ENCODE assay signal across 8 cellular contexts in genomic region chr18:70290482-70291294, GRCh38. TPM values are rescaled to one million over a fixed set of nuclear protein-coding genes. Genes with fewer than 3 reads are reported as not detected.
DNase-seq lines count a peak whose midpoint lies in the region; ATAC-seq and TF ChIP-seq lines count a peak whose summit lies in the region.

No MANE protein-coding gene starts in this region.

- no peak overlapping the region for H3K14ac ChIP-seq in mesenchymal stem cell (ENCODE audit: low read length in 2 of 2)

- no peak overlapping the region for H3K23ac ChIP-seq in mesenchymal stem cell (ENCODE audit: low read length in 2 of 2)

- H3K4me1 ChIP-seq in left ventricle myocardium inferior (peaks cover 80% of the 10 kb centered on the region), mesenchymal stem cell (ENCODE audit: control insufficient read depth, insufficient read depth, low read depth, low read length) (peaks cover 7% of the 10 kb centered on the region), upper lobe of left lung (peaks cover 19 to 45% (median 34%) of the 10 kb centered on the region in 4 donors)

- H3K4me2 ChIP-seq in mesenchymal stem cell (ENCODE audit: low read length, poor library complexity, severe bottlenecking) = peak overlapping the region; percentile 39

- no peak overlapping the region for H2BK120ac ChIP-seq in mesenchymal stem cell (ENCODE audit: low read depth, low read length)

- H3K27ac Mint-ChIP-seq in brain = peak overlapping the region in 4 of 5 experiments; percentile 66 to 99 (median 82)

- TF ChIP-seq EP300 in upper lobe of left lung (IDR thresholded peaks at IDR 0.05) = no peak

- TF ChIP-seq POLR2A in upper lobe of left lung (IDR thresholded peaks at IDR 0.05) = no peak

- H3K18ac ChIP-seq in mesenchymal stem cell (ENCODE audit: low read depth in 1 of 2, low read length in 2 of 2) = no peak overlapping the region

- no peak for ATAC-seq in left ventricle myocardium superior
- no peak for ATAC-seq in upper lobe of left lung (ENCODE audit: low FRiP score in 2 of 2)
- ATAC-seq in HG03521 (IDR thresholded peaks at IDR 0.05; ENCODE audit: unreplicated experiment) = no peak
- no peak for ATAC-seq in HG03432 (IDR thresholded peaks at IDR 0.05; ENCODE audit: unreplicated experiment)

- no peak for DNase-seq in left ventricle myocardium inferior
- no peak for DNase-seq in left ventricle myocardium superior
- DNase-seq in mesenchymal stem cell = no peak
- no peak for DNase-seq in upper lobe of left lung
- no peak for DNase-seq in NCI-H1092 treated with DMSO at 0.1 percent for 48 hours (lab: John Stamatoyannopoulos, UW)

- H3K27me3 ChIP-seq in left ventricle myocardium inferior (ENCODE audit: low read depth) (no peaks in the 10 kb centered on the region), mesenchymal stem cell (ENCODE audit: control insufficient read depth in 1 of 2, insufficient read depth in 1 of 2, low read length in 2 of 2) (no peaks in the 10 kb centered on the region), upper lobe of left lung (no peaks in the 10 kb centered on the region)

- H2BK12ac ChIP-seq in mesenchymal stem cell (ENCODE audit: low read length in 2 of 2) = no peak overlapping the region

- no peaks in the 10 kb centered on the region for H3K36me3 ChIP-seq in left ventricle myocardium inferior
- peaks cover 0 to 9% of the 10 kb centered on the region in 2 experiments for H3K36me3 ChIP-seq in mesenchymal stem cell (ENCODE audit: control insufficient read depth in 1 of 2, insufficient read depth in 2 of 2, low read depth in 1 of 2, low read length in 2 of 2)
- H3K36me3 ChIP-seq in upper lobe of left lung = no peaks in the 10 kb centered on the region

- no peak for TF ChIP-seq CTCF in left ventricle myocardium inferior (IDR thresholded peaks at IDR 0.05; ENCODE audit: borderline replicate concordance)
- TF ChIP-seq CTCF in brain (conservative IDR thresholded peaks at IDR 0.05) = no peak
- TF ChIP-seq CTCF in upper lobe of left lung (IDR thresholded peaks at IDR 0.05) = no peak

- no peak overlapping the region for H2BK5ac ChIP-seq in mesenchymal stem cell (ENCODE audit: low read depth, low read length, poor library complexity, severe bottlenecking)

- H3K4me1 Mint-ChIP-seq in brain = peaks cover 68% of the 10 kb centered on the region

- H3K79me1 ChIP-seq in mesenchymal stem cell (replicated peaks; ENCODE audit: low read length, poor library complexity, severe bottlenecking) = no peaks in the 10 kb centered on the region

- peaks cover 3% of the 10 kb centered on the region for H3K27me3 Mint-ChIP-seq in brain

- peak overlapping the region; percentile 95 to 100 (median 98) for H3K4me3 Mint-ChIP-seq in brain

- intact Hi-C loops in left ventricle myocardium inferior (cut with micrococcal nuclease) = no loop called here
- intact Hi-C loops in left ventricle myocardium superior (cut with micrococcal nuclease) = no loop called here

- H3K36me3 Mint-ChIP-seq in brain = peaks cover 13% of the 10 kb centered on the region

- H3K27ac ChIP-seq in left ventricle myocardium inferior (replicated peaks) (peak overlapping the region; percentile 90), mesenchymal stem cell (ENCODE audit: low read length, poor library complexity, severe bottlenecking) (no peak overlapping the region), upper lobe of left lung (peak overlapping the region in 1 of 4 donors; percentile 97)

- 75% methylated on average over 10 of the region's 11 CpGs for WGBS in mesenchymal stem cell
- 60 to 68% methylated on average over 11 of the region's 11 CpGs for WGBS in upper lobe of left lung, 2 donors

- no peak overlapping the region for H2AFZ ChIP-seq in mesenchymal stem cell (ENCODE audit: low read depth, low read length)

- no peak overlapping the region for H2BK15ac ChIP-seq in mesenchymal stem cell (ENCODE audit: low read depth, poor library complexity, severe bottlenecking)

- no peak overlapping the region for H2AK5ac ChIP-seq in mesenchymal stem cell (ENCODE audit: low read length, severe bottlenecking)

- H3K9me3 Mint-ChIP-seq in brain = peaks cover 0 to 4% (median 0%) of the 10 kb centered on the region in 5 experiments

- no peak overlapping the region for H4K91ac ChIP-seq in mesenchymal stem cell (ENCODE audit: low read length)

- peak overlapping the region; percentile 93 for H3K9ac ChIP-seq in mesenchymal stem cell (ENCODE audit: low read length)

- H3K9me3 ChIP-seq in left ventricle myocardium inferior (replicated peaks) (no peaks in the 10 kb centered on the region), mesenchymal stem cell (ENCODE audit: control insufficient read depth, low read length) (no peaks in the 10 kb centered on the region), upper lobe of left lung (no peaks in the 10 kb centered on the region)

- no peak overlapping the region for H3K4ac ChIP-seq in mesenchymal stem cell (ENCODE audit: low read depth in 1 of 2, low read length in 2 of 2)

- H4K8ac ChIP-seq in mesenchymal stem cell (ENCODE audit: low read length) = no peak overlapping the region

- H3K4me3 ChIP-seq in left ventricle myocardium inferior (peak overlapping the region; percentile 80), mesenchymal stem cell (ENCODE audit: insufficient read depth in 1 of 2, low read depth in 1 of 2, low read length in 2 of 2) (peak overlapping the region in 1 of 2 experiments; percentile 89), upper lobe of left lung (peak overlapping the region in 3 of 4 donors; percentile 77 to 84 (median 82))

RNA-seq across cellular contexts. Expression of gene SOCS6, which starts 1.8 kb away (rescaled TPM):
- total RNA-seq in left ventricle myocardium inferior = 20.2 TPM
- 23.2 TPM for total RNA-seq in left ventricle myocardium superior
- polyA plus RNA-seq in brain (ENCODE audit: insufficient read depth, low read depth, low replicate concordance) = 3.3 TPM
- 14.7 TPM for polyA plus RNA-seq in mesenchymal stem cell (2013, experiment 1 of 2)
- 13.9 TPM for polyA plus RNA-seq in mesenchymal stem cell (2013, experiment 2 of 2)
- total RNA-seq in upper lobe of left lung = 10 to 100 TPM; 11.0 to 29.2 (median 19.8) TPM
